In genomic region chr20:37527638-37528441, GRCh38 we compare ENCODE assay signal across 1 cellular context.
TF ChIP-seq lines count a peak whose summit lies in the region.

TSS of gene BLCAP (minus strand) at chr20:37527876. CDS start at chr20:37519174, 8,702 bp downstream.

TF ChIP-seq in K562, 482 proteins besides CTCF, POLR2A, EP300 and RAD21 (continued from another document and continues in another):
- TF ChIP-seq MGA (IDR thresholded peaks at IDR 0.05) = peak; percentile 95
- TF ChIP-seq NFE2 (IDR thresholded peaks at IDR 0.05; ENCODE audit: low read depth) = peak; percentile 98
- no peak for TF ChIP-seq BCOR (IDR thresholded peaks at IDR 0.05)
- no peak for TF ChIP-seq THRA (IDR thresholded peaks at IDR 0.05)
- peak; percentile 65; the same call in 1 of the 2 replicates for TF ChIP-seq NFRKB (IDR thresholded peaks at IDR 0.05; ENCODE audit: low read depth)
- TF ChIP-seq ZNF354B (CRISPR knock-in tag; IDR thresholded peaks at IDR 0.05) = no peak
- TF ChIP-seq RREB1 (CRISPR knock-in tag; IDR thresholded peaks at IDR 0.05) = no peak
- no peak for TF ChIP-seq ZNF707 (CRISPR knock-in tag; conservative IDR thresholded peaks at IDR 0.05)
- no peak for TF ChIP-seq CLOCK (CRISPR knock-in tag; IDR thresholded peaks at IDR 0.05; ENCODE audit: borderline replicate concordance)
- TF ChIP-seq XRCC4 (IDR thresholded peaks at IDR 0.05; ENCODE audit: extremely low read depth, insufficient read depth, insufficient read length) = no peak
- TF ChIP-seq BRD9 (IDR thresholded peaks at IDR 0.05; ENCODE audit: low read depth, partially characterized antibody) = no peak
- TF ChIP-seq SNIP1 (IDR thresholded peaks at IDR 0.05; ENCODE audit: low read depth) = no peak
- peak; percentile 52 for TF ChIP-seq POLR2AphosphoS5 (IDR thresholded peaks at IDR 0.05; ENCODE audit: control insufficient read depth, insufficient read depth, low read depth, low read length)
- TF ChIP-seq HNRNPL (IDR thresholded peaks at IDR 0.05; ENCODE audit: low read depth, low read length) = no peak
- TF ChIP-seq USF1 (CRISPR knock-in tag; IDR thresholded peaks at IDR 0.05) = no peak
- 0 out of 2 replicates have a peak, but pooled peaks have one; percentile 32 for TF ChIP-seq ETV1 (tag; conservative IDR thresholded peaks at IDR 0.05; ENCODE audit: low read depth)
- TF ChIP-seq OTX1 (CRISPR knock-in tag; IDR thresholded peaks at IDR 0.05) = no peak
- no peak for TF ChIP-seq PCBP1 (IDR thresholded peaks at IDR 0.05; ENCODE audit: low read depth, low read length, poor library complexity, severe bottlenecking)
- peak; percentile 83 for TF ChIP-seq ARID4B (CRISPR knock-in tag; IDR thresholded peaks at IDR 0.05)
- TF ChIP-seq PHB (CRISPR knock-in tag; IDR thresholded peaks at IDR 0.05) = peak; percentile 18; the same call in 1 of the 2 replicates
- peak; percentile 38; the same call in 1 of the 2 replicates for TF ChIP-seq MAFK (IDR thresholded peaks at IDR 0.05; ENCODE audit: low read length)
- TF ChIP-seq CHD1 (IDR thresholded peaks at IDR 0.05; ENCODE audit: low read length) = no peak
- peak; percentile 84; the same call in 1 of the 2 replicates for TF ChIP-seq CAMTA2 (CRISPR knock-in tag; conservative IDR thresholded peaks at IDR 0.05)
- TF ChIP-seq ATF1 (CRISPR knock-in tag; IDR thresholded peaks at IDR 0.05) = no peak
- TF ChIP-seq ATF1 (tag; IDR thresholded peaks at IDR 0.05) = peak; percentile 86
- no peak; the same call in 1 of the 2 replicates for TF ChIP-seq HCFC1 (IDR thresholded peaks at IDR 0.05; ENCODE audit: low read depth, low read length)
